In the genomic region with DNA sequence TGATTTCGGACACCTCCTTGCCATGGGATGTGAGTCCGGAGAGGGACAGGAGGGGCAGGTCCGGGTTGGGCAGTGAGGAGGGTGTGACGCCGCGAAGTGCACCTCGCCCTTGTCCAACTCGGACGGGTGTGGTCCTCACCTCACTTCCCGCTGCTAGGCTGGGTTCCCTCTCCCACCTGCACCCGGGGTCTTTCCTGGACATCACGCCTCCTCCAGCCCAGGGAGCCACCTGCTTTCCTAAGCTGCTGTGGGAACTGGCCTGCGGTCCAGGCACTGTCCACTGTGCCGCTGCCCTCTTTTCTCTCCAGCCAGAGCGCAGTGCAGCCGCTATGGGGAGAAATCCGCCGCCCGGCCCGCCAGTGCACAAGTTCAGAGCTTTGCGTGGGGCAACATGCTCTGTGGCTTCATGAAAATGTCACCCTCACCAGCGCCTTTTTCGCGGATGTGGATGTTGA, we compare ENCODE assay signal across 2 cellular contexts.
TF ChIP-seq lines count a peak whose summit lies in the region.

No MANE protein-coding gene starts in this region.

TF ChIP-seq in liver, 16 proteins besides CTCF, POLR2A, EP300 and RAD21:
- TF ChIP-seq REST (IDR thresholded peaks at IDR 0.05) (no peak), GABPA (IDR thresholded peaks at IDR 0.05 in 1 of 2, conservative IDR thresholded peaks at IDR 0.05 in 1 of 2) (no peak), EGR1 (IDR thresholded peaks at IDR 0.05; ENCODE audit: low read depth in 2 of 2) (no peak), NR2F2 (IDR thresholded peaks at IDR 0.05) (no peak), TAF1 (conservative IDR thresholded peaks at IDR 0.05) (no peak), RXRA (IDR thresholded peaks at IDR 0.05) (no peak), JUND (IDR thresholded peaks at IDR 0.05) (no peak), HNF4G (IDR thresholded peaks at IDR 0.05) (no peak), SP1 (IDR thresholded peaks at IDR 0.05) (no peak), FOXA1 (IDR thresholded peaks at IDR 0.05) (no peak), HNF4A (conservative IDR thresholded peaks at IDR 0.05) (no peak), FOXA2 (IDR thresholded peaks at IDR 0.05) (no peak)
- TF ChIP-seq, protein P1, sequence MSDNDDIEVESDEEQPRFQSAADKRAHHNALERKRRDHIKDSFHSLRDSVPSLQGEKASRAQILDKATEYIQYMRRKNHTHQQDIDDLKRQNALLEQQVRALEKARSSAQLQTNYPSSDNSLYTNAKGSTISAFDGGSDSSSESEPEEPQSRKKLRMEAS (IDR thresholded peaks at IDR 0.05) = no peak

TF ChIP-seq in HepG2, 621 proteins besides CTCF, POLR2A, EP300 and RAD21:
- no peak for TF ChIP-seq REPIN1 (CRISPR knock-in tag; IDR thresholded peaks at IDR 0.05; ENCODE audit: borderline replicate concordance, low read depth)
- TF ChIP-seq, protein P2, sequence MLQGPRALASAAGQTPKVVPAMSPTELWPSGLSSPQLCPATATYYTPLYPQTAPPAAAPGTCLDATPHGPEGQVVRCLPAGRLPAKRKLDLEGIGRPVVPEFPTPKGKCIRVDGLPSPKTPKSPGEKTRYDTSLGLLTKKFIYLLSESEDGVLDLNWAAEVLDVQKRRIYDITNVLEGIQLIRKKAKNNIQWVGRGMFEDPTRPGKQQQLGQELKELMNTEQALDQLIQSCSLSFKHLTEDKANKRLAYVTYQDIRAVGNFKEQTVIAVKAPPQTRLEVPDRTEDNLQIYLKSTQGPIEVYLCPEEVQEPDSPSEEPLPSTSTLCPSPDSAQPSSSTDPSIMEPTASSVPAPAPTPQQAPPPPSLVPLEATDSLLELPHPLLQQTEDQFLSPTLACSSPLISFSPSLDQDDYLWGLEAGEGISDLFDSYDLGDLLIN (CRISPR knock-in tag; IDR thresholded peaks at IDR 0.05; ENCODE audit: borderline replicate concordance) = no peak
